5 cellular contexts compared by ENCODE assay signal in the genomic region with DNA sequence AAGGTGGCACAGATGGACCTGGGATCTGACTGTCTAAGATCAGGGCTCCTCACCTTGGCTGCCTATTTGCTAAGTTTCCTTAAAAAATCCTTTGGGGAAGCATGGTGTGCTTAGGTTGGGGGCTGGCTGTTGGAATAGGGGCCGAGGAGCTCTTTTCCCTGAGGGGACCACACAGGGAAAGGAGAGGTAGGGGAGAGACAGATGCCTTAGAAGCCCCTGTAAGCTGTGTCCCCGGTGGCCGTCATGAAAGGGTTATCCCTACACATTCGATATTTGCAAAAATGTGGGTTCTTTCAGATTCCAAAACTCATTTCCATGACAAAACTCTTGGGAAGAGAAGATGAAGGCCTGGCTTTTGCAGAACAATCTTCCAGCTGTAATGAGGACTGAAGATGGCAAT. TPM values are rescaled to one million over a fixed set of nuclear protein-coding genes. Genes with fewer than 3 reads are reported as not detected.
"Had no signal": no experiment of that assay in that cellular context is flagged by ENCODE, and none has a peak within 500 bp of the region (broad histone marks: within the 10 kb centered on the region; RNA-seq: fewer than 3 reads in every experiment).

No MANE protein-coding gene starts in this region.

- ATAC-seq: K562 had no signal

- DNase-seq: GOT3, H7, HCEC 1CT, IMR-90 had no signal

- H3K4me3 ChIP-seq: K562 had no signal

RNA-seq across cellular contexts. Expression of gene TOX2, which starts 53.7 kb away (rescaled TPM):
- total RNA-seq: K562 had no signal
- polyA plus RNA-seq: K562 had no signal
